Comparison of ENCODE assay signal across 8 cellular contexts in genomic region chr15:44662478-44663409, GRCh38. TPM values are rescaled to one million over a fixed set of nuclear protein-coding genes. Genes with fewer than 3 reads are reported as not detected.
DNase-seq lines count a peak whose midpoint lies in the region; ATAC-seq and TF ChIP-seq lines count a peak whose summit lies in the region.

No MANE protein-coding gene starts in this region.

- H3K27me3 ChIP-seq in dorsolateral prefrontal cortex, result no peaks in the 10 kb centered on the region

- peak overlapping the region; percentile 75 to 99 (median 97) for H3K27ac ChIP-seq in dorsolateral prefrontal cortex

- TF ChIP-seq CTCF in dorsolateral prefrontal cortex (IDR thresholded peaks at IDR 0.05 in 54 of 56, conservative IDR thresholded peaks at IDR 0.05 in 2 of 56; ENCODE audit: low read depth in 1 of 56, partially characterized antibody in 56 of 56), result peak in 1 of 56 donors; percentile 4

- intact Hi-C loops in dorsolateral prefrontal cortex (cut with DNase I), result loop anchor here (2.0 to 5.0 kb wide), 4 partner anchors 50 to 125 kb away; partner anchors contain the start of genes B2M (in 2 of the 2) and PATL2 (in 2 of the 2)

- peak overlapping the region; percentile 61 to 100 (median 96) for H3K4me3 ChIP-seq in dorsolateral prefrontal cortex

- DNase-seq in NCI-H82 (lab: John Stamatoyannopoulos, UW) (peak; percentile 68), NCI-H82 treated with DMSO at 0.1 percent for 48 hours (lab: John Stamatoyannopoulos, UW; ENCODE audit: unreplicated experiment) (no peak), NCI-H345 (lab: John Stamatoyannopoulos, UW) (peak; percentile 37), dorsolateral prefrontal cortex (peak in 9 of 10 donors; percentile 24 to 70 (median 43)), lung microvascular endothelial cell (ENCODE audit: low read depth in 2 of 2) (peak; percentile 69 to 75)
- DNase-seq in activated CD4-positive, alpha-beta T cell treated with anti-CD3 and anti-CD28 coated beads, Interleukin-2, amount 50 U/mL, for 24 hours (ENCODE audit: low read depth in 1 of 2, low spot score in 1 of 2), result peak; percentile 62 to 72
- peak; percentile 62 for DNase-seq in stimulated activated CD8-positive, alpha-beta memory T cell treated with anti-CD3 and anti-CD28 coated beads, Interleukin-12 subunit alpha, Interleukin-12 subunit beta, amount 100 ng/mL, for 24 hours (ENCODE audit: extremely low read depth)

- ATAC-seq in HG03066 (IDR thresholded peaks at IDR 0.05; ENCODE audit: low read depth, unreplicated experiment), result peak; percentile 50

RNA-seq across cellular contexts. Expression of gene SPG11, which starts 0.7 kb away (rescaled TPM):
- 100 to 1,000 TPM in 9 of 120 experiments, 10 to 100 TPM in 111; 41.3 to 116 (median 77.5) TPM for total RNA-seq in dorsolateral prefrontal cortex
- 23.5 and 29.8 TPM in 2 replicates for total RNA-seq in lung microvascular endothelial cell

RNA-seq across cellular contexts. Expression of gene PATL2, which starts 48.4 kb away (rescaled TPM):
- 1 to 10 TPM in 67 of 120 experiments, under 1 TPM in 45, not detected in 8; 0.20 to 6.3 (median 1.2) TPM for total RNA-seq in dorsolateral prefrontal cortex
- total RNA-seq in lung microvascular endothelial cell, result under 0.01 TPM in 1 of 2 replicates, not detected in the other

RNA-seq across cellular contexts. Expression of gene B2M, which starts 48.6 kb away (rescaled TPM):
- total RNA-seq in dorsolateral prefrontal cortex (1,000 to 10,000 TPM in 4 of 120 experiments, 100 to 1,000 TPM in 116; 213 to 1,235 (median 449) TPM), lung microvascular endothelial cell (1,882 and 2,489 TPM in 2 replicates)
